2 cellular contexts compared by ENCODE assay signal in genomic region chr11:5716518-5716917, GRCh38. TPM values are rescaled to one million over a fixed set of nuclear protein-coding genes. Genes with fewer than 3 reads are reported as not detected.
"Had no signal": no experiment of that assay in that cellular context is flagged by ENCODE, and none has a peak within 500 bp of the region (broad histone marks: within the 10 kb centered on the region; RNA-seq: fewer than 3 reads in every experiment).

No MANE protein-coding gene starts in this region.

RNA-seq across cellular contexts. Expression of gene OR56B1, which starts 19.7 kb away (rescaled TPM):
- total RNA-seq: activated CD8-positive, alpha-beta memory T cell treated with anti-CD3 and anti-CD28 coated beads for 36 hours had no signal

RNA-seq across cellular contexts. Expression of gene OR52N4, which starts 37.5 kb away (rescaled TPM):
- total RNA-seq: activated CD4-positive, alpha-beta T cell treated with anti-CD3 and anti-CD28 coated beads, Interleukin-2, amount 10 ng/mL, durations not matched to agents 24 days and 14 days had no signal
